Comparison of ENCODE assay signal across 2 cellular contexts in the genomic region with DNA sequence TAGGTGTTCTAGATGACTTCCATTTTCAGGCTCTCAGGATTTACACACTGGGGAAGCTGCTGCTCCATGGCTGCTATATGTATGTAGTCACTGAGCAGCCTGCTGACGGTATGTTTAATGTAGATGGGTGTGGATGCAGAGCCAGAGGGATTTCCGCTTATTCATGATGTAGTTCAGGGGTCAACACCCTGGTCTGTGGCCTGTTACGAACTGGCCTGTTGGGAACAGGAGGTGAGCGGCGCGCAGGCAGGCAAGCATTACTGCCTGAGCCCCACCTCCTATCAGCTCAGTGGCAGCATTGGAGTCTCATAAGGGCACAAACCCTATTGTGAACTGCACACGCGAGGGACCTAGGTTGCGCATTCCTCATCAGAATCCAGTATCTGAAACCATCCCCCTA.
A peak's percentile ranks its signal among the peaks of the same experiment; 100 is the strongest.
TF ChIP-seq lines count a peak whose summit lies in the region.

No MANE protein-coding gene starts in this region.

TF ChIP-seq in HepG2, 621 proteins besides CTCF, POLR2A, EP300 and RAD21:
- TF ChIP-seq AGO1 (IDR thresholded peaks at IDR 0.05; ENCODE audit: low read depth, low read length, poor library complexity, severe bottlenecking) (peak; percentile 81), POLR2G (IDR thresholded peaks at IDR 0.05; ENCODE audit: low read depth, low read length) (no peak)
- TF ChIP-seq, protein P1, sequence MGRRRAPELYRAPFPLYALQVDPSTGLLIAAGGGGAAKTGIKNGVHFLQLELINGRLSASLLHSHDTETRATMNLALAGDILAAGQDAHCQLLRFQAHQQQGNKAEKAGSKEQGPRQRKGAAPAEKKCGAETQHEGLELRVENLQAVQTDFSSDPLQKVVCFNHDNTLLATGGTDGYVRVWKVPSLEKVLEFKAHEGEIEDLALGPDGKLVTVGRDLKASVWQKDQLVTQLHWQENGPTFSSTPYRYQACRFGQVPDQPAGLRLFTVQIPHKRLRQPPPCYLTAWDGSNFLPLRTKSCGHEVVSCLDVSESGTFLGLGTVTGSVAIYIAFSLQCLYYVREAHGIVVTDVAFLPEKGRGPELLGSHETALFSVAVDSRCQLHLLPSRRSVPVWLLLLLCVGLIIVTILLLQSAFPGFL (CRISPR knock-in tag; IDR thresholded peaks at IDR 0.05): no peak

TF ChIP-seq in WTC11, 78 proteins besides CTCF, POLR2A, EP300 and RAD21:
- TF ChIP-seq, protein P2, sequence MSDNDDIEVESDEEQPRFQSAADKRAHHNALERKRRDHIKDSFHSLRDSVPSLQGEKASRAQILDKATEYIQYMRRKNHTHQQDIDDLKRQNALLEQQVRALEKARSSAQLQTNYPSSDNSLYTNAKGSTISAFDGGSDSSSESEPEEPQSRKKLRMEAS (CRISPR knock-in tag; IDR thresholded peaks at IDR 0.05): no peak
- TF ChIP-seq, protein P3, sequence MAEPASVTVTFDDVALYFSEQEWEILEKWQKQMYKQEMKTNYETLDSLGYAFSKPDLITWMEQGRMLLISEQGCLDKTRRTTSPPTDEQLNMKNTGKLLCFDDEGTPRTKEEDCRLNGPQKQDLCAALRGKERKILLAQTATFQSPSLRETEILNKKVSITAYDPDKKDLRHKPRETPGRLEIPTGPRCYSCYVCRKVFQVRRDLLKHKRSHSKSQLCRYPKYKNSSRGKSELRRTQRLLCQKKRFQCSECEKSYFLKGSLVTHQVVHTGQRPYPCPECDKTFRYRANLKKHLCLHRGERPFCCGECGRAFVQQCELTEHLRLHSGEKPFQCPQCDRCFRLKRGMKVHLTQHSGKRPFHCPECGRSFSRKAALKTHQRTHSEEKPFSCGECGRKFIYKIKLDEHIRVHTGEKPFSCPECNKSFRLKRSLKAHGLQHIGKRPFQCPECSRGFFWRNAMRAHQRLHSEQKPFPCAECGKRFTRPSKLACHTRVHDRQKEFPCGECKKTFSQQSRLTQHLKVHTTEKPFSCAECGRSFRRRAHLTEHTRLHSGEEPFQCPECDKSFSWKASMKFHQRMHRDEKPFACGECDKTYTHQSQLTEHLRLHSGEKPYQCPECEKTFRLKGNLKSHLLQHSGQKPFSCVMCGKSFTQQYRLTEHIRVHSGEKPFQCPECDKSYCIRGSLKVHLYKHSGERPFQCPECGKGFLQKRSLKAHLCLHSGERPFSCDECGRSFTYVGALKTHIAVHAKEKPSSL (CRISPR knock-in tag; conservative IDR thresholded peaks at IDR 0.05): no peak
- TF ChIP-seq, protein P4, sequence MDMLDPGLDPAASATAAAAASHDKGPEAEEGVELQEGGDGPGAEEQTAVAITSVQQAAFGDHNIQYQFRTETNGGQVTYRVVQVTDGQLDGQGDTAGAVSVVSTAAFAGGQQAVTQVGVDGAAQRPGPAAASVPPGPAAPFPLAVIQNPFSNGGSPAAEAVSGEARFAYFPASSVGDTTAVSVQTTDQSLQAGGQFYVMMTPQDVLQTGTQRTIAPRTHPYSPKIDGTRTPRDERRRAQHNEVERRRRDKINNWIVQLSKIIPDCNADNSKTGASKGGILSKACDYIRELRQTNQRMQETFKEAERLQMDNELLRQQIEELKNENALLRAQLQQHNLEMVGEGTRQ (CRISPR knock-in tag; IDR thresholded peaks at IDR 0.05): no peak
- TF ChIP-seq IRF2 (CRISPR knock-in tag; IDR thresholded peaks at IDR 0.05; ENCODE audit: borderline replicate concordance, low read depth): no peak
- TF ChIP-seq, protein P5, sequence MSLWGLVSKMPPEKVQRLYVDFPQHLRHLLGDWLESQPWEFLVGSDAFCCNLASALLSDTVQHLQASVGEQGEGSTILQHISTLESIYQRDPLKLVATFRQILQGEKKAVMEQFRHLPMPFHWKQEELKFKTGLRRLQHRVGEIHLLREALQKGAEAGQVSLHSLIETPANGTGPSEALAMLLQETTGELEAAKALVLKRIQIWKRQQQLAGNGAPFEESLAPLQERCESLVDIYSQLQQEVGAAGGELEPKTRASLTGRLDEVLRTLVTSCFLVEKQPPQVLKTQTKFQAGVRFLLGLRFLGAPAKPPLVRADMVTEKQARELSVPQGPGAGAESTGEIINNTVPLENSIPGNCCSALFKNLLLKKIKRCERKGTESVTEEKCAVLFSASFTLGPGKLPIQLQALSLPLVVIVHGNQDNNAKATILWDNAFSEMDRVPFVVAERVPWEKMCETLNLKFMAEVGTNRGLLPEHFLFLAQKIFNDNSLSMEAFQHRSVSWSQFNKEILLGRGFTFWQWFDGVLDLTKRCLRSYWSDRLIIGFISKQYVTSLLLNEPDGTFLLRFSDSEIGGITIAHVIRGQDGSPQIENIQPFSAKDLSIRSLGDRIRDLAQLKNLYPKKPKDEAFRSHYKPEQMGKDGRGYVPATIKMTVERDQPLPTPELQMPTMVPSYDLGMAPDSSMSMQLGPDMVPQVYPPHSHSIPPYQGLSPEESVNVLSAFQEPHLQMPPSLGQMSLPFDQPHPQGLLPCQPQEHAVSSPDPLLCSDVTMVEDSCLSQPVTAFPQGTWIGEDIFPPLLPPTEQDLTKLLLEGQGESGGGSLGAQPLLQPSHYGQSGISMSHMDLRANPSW (CRISPR knock-in tag; conservative IDR thresholded peaks at IDR 0.05; ENCODE audit: low read depth): no peak
TF ChIP-seq in WTC11: peak in this region for 0.
